Comparison of ENCODE assay signal across 8 cellular contexts in genomic region chr19:18519962-18520847, GRCh38. TPM values are rescaled to one million over a fixed set of nuclear protein-coding genes. Genes with fewer than 3 reads are reported as not detected.
DNase-seq lines count a peak whose midpoint lies in the region; ATAC-seq and TF ChIP-seq lines count a peak whose summit lies in the region.

No MANE protein-coding gene starts in this region.

- POLR2A ChIA-PET in activated B cell treated with CpG ODN at 0.5 μM for 24 hours (lab: Charles Lee) = interaction anchor here (0.6 to 5.1 kb wide), 14 partner anchors 20 to 399 kb away, joined by 3 to 77 read pairs (median 5); partner anchors contain the start of genes COPE, DDX49, JUND and KXD1

- H3K4me3 ChIP-seq in lung = peak overlapping the region; percentile 94

- TF ChIP-seq CTCF in activated B cell treated with CpG ODN at 0.5 μM for 24 hours (IDR thresholded peaks at IDR 0.05) (no peak), lung (IDR thresholded peaks at IDR 0.05; ENCODE audit: control extremely low read depth, extremely low read depth) (peak; percentile 55)

- CTCF ChIA-PET in activated B cell treated with CpG ODN at 0.5 μM for 24 hours (lab: Charles Lee) = interaction anchor here (0.8 to 3.0 kb wide), 13 partner anchors 10 to 346 kb away, joined by 3 to 14 read pairs (median 5); partner anchors contain the start of genes KXD1, REX1BD and UBA52

- no peaks in the 10 kb centered on the region for H3K27me3 ChIP-seq in lung (ENCODE audit: control insufficient read depth, insufficient read depth)

- ATAC-seq in activated B cell treated with CpG ODN at 0.5 μM for 24 hours (ENCODE audit: low read depth) (no peak), lung (ENCODE audit: insufficient read depth, low FRiP score) (no peak)

- DNase-seq in activated T-cell treated with anti-CD3 and anti-CD28 coated beads for 1 hour (ENCODE audit: low read depth) = peak; percentile 50
- no peak for DNase-seq in activated T-cell treated with anti-CD3 and anti-CD28 coated beads for 4 hours
- DNase-seq in NCI-H1694 (lab: John Stamatoyannopoulos, UW) = peak; percentile 13
- DNase-seq in activated B cell treated with CpG ODN at 0.5 μM for 24 hours = peak; percentile 38
- DNase-seq in dermis microvascular lymphatic vessel endothelial cell (ENCODE audit: low read depth in 2 of 2) = peak; percentile 37 to 79
- DNase-seq in lung (ENCODE audit: low spot score) = peak; percentile 74
- peak; percentile 13 to 69 (median 49) for DNase-seq in stimulated activated naive CD4-positive, alpha-beta T cell (lab: John Stamatoyannopoulos, UW)
- no peak for DNase-seq in NCI-H345 treated with DMSO at 0.1 percent for 48 hours (lab: John Stamatoyannopoulos, UW; ENCODE audit: unreplicated experiment)

- peak overlapping the region; percentile 98 for H3K4me3 Mint-ChIP-seq in activated B cell treated with CpG ODN at 0.5 μM for 24 hours

- H3K4me1 Mint-ChIP-seq in activated B cell treated with CpG ODN at 0.5 μM for 24 hours = peaks cover 29% of the 10 kb centered on the region

- 10 to 16% methylated on average over 19 to 22 of the region's 22 CpGs for WGBS in lung, 2 donors

- H3K9me3 ChIP-seq in lung (ENCODE audit: control insufficient read depth in 2 of 2, insufficient read depth in 1 of 2, low read length in 1 of 2) = no peaks in the 10 kb centered on the region

- H3K27me3 Mint-ChIP-seq in activated B cell treated with CpG ODN at 0.5 μM for 24 hours = no peaks in the 10 kb centered on the region

- peaks cover 10 to 21% of the 10 kb centered on the region in 2 donors for H3K4me1 ChIP-seq in lung (ENCODE audit: control insufficient read depth in 2 of 2, insufficient read depth in 2 of 2, low read length in 2 of 2)

- intact Hi-C loops in activated B cell treated with CpG ODN at 0.5 μM for 24 hours (cut with micrococcal nuclease) = loop anchor here (1.0 to 5.0 kb wide), 8 partner anchors 69 to 672 kb away; partner anchors contain the start of genes BORCS8, IFI30, MPV17L2 and RFXANK

- H3K27ac Mint-ChIP-seq in activated B cell treated with CpG ODN at 0.5 μM for 24 hours = peak overlapping the region; percentile 91

- peaks cover 14% of the 10 kb centered on the region for H3K36me3 Mint-ChIP-seq in activated B cell treated with CpG ODN at 0.5 μM for 24 hours (ENCODE audit: low read depth)

- H3K36me3 ChIP-seq in lung (ENCODE audit: control insufficient read depth in 2 of 2, insufficient read depth in 2 of 2, low read length in 2 of 2) = no peaks in the 10 kb centered on the region

- peak overlapping the region; percentile 97 to 99 for H3K27ac ChIP-seq in lung (ENCODE audit: low read depth in 1 of 2, low read length in 1 of 2)

- no peaks in the 10 kb centered on the region for H3K9me3 Mint-ChIP-seq in activated B cell treated with CpG ODN at 0.5 μM for 24 hours

RNA-seq across cellular contexts. Expression of gene ELL, which starts 1.7 kb away (rescaled TPM):
- total RNA-seq in activated B cell treated with CpG ODN at 0.5 μM for 24 hours (29.0 and 32.6 TPM in 2 replicates), dermis microvascular lymphatic vessel endothelial cell (9.0 and 12.3 TPM in 2 replicates), lung (10 to 100 TPM; 17.5 to 23.8 TPM)
- polyA plus RNA-seq in lung = 10 to 100 TPM in 1 of 2 donors, 1 to 10 TPM in 1; 9.3 to 26.8 TPM

RNA-seq across cellular contexts. Expression of gene FKBP8, which starts 23.2 kb away (rescaled TPM):
- total RNA-seq in activated B cell treated with CpG ODN at 0.5 μM for 24 hours = 133 and 140 TPM in 2 replicates
- total RNA-seq in dermis microvascular lymphatic vessel endothelial cell = 141 and 206 TPM in 2 replicates
- total RNA-seq in lung = 100 to 1,000 TPM; 168 to 225 TPM
- polyA plus RNA-seq in lung = 100 to 1,000 TPM; 235 to 357 TPM

RNA-seq across cellular contexts. Expression of gene KXD1, which starts 37.5 kb away (rescaled TPM):
- total RNA-seq in activated B cell treated with CpG ODN at 0.5 μM for 24 hours (82.2 and 88.8 TPM in 2 replicates), dermis microvascular lymphatic vessel endothelial cell (54.6 and 70.2 TPM in 2 replicates), lung (10 to 100 TPM; 51.3 to 85.9 TPM)
- polyA plus RNA-seq in lung = 100 to 1,000 TPM in 1 of 2 donors, 10 to 100 TPM in 1; 63.7 to 117 TPM

RNA-seq across cellular contexts. Expression of gene UBA52, which starts 51.5 kb away (rescaled TPM):
- total RNA-seq in activated B cell treated with CpG ODN at 0.5 μM for 24 hours = 1,962 and 2,164 TPM in 2 replicates
- 733 and 1,015 TPM in 2 replicates for total RNA-seq in dermis microvascular lymphatic vessel endothelial cell
- total RNA-seq in lung = 100 to 1,000 TPM; 689 to 926 TPM
- 1,000 to 10,000 TPM; 1,135 to 1,266 TPM for polyA plus RNA-seq in lung

Comparison
In these comparisons a context has a peak if more than half of its experiments do, and no peak if none do; other contexts are left out.
1. DNase-seq: peak in activated T-cell treated with anti-CD3 and anti-CD28 coated beads for 1 hour (single experiment), NCI-H1694 (single experiment), activated B cell treated with CpG ODN at 0.5 μM for 24 hours (single experiment), dermis microvascular lymphatic vessel endothelial cell (2 of 2), lung (single experiment) and stimulated activated naive CD4-positive, alpha-beta T cell (6 of 6); none in activated T-cell treated with anti-CD3 and anti-CD28 coated beads for 4 hours (single experiment) and NCI-H345 treated with DMSO at 0.1 percent for 48 hours (single experiment).